In the genomic region with DNA sequence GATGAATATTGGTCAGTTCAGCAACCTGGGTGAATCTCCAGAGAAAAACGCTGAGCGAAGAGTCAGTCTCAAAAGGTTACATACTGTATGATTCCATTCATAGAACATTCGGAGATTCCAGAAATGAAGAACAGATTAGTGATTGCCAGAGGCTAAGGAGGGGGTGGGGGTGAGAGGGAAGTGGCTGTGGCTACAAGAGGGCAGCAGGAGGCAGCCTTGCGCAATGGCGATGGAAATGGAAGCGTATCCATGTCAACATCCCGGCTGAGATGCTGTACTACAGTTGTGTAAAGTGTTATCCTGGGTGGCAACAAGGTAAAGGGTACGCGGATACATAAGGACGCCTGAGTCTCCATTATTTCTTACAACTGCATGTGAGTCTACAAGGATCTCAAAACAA, we compare ENCODE assay signal across 18 cellular contexts. TPM values are rescaled to one million over a fixed set of nuclear protein-coding genes. Genes with fewer than 3 reads are reported as not detected.
A peak's percentile ranks its signal among the peaks of the same experiment; 100 is the strongest.
DNase-seq lines count a peak whose midpoint lies in the region; ATAC-seq and TF ChIP-seq lines count a peak whose summit lies in the region.
"Had no signal": no experiment of that assay in that cellular context is flagged by ENCODE, and none has a peak within 500 bp of the region (broad histone marks: within the 10 kb centered on the region; RNA-seq: fewer than 3 reads in every experiment).

No MANE protein-coding gene starts in this region.

- H3K36me3 ChIP-seq in BE2C = peaks cover 55% of the 10 kb centered on the region
- peaks cover 46 to 95% (median 68%) of the 10 kb centered on the region in 4 donors for H3K36me3 ChIP-seq in esophagus muscularis mucosa
- H3K36me3 ChIP-seq: breast epithelium had no signal

- no peak overlapping the region for H3K4me3 Mint-ChIP-seq in stimulated activated naive B cell treated with anti-CD40 and anti-IgM and Interleukin-4, amounts not matched to agents 10 μg/mL and 1 μg/mL and 100 μg/mL, for 72 hours
- H3K4me3 Mint-ChIP-seq: activated CD4-positive, alpha-beta T cell treated with anti-CD3 and anti-CD28 coated beads, Interleukin-2, amount 10 ng/mL, durations not matched to agents 24 days and 14 days; CD4-positive, CD25-positive, alpha-beta regulatory T cell had no signal

- WGBS in esophagus muscularis mucosa = 86% methylated on average over 10 of the region's 10 CpGs

- H3K27me3 Mint-ChIP-seq in stimulated activated naive B cell treated with anti-CD40 and anti-IgM and Interleukin-4, amounts not matched to agents 10 μg/mL and 1 μg/mL and 100 μg/mL, for 72 hours = no peaks in the 10 kb centered on the region
- H3K27me3 Mint-ChIP-seq: activated CD4-positive, alpha-beta T cell treated with anti-CD3 and anti-CD28 coated beads, Interleukin-2, amount 10 ng/mL, durations not matched to agents 24 days and 14 days; CD4-positive, CD25-positive, alpha-beta regulatory T cell; IgD-negative memory B cell had no signal

- H3K4me3 ChIP-seq in BE2C (ENCODE audit: low read depth, low read length) (no peak overlapping the region), esophagus muscularis mucosa (no peak overlapping the region)
- H3K4me3 ChIP-seq: breast epithelium, lung had no signal

- no peaks in the 10 kb centered on the region for H3K9me3 Mint-ChIP-seq in stimulated activated naive B cell treated with anti-CD40 and anti-IgM and Interleukin-4, amounts not matched to agents 10 μg/mL and 1 μg/mL and 100 μg/mL, for 72 hours
- H3K9me3 Mint-ChIP-seq: activated CD4-positive, alpha-beta T cell treated with anti-CD3 and anti-CD28 coated beads, Interleukin-2, amount 10 ng/mL, durations not matched to agents 24 days and 14 days; IgD-negative memory B cell had no signal

- no peak for ATAC-seq in foreskin keratinocyte
- ATAC-seq in stimulated activated naive B cell treated with anti-CD40 and anti-IgM and Interleukin-4, amounts not matched to agents 10 μg/mL and 1 μg/mL and 100 μg/mL, for 72 hours (replicated peaks) = no peak

- H3K4me1 Mint-ChIP-seq in stimulated activated naive B cell treated with anti-CD40 and anti-IgM and Interleukin-4, amounts not matched to agents 10 μg/mL and 1 μg/mL and 100 μg/mL, for 72 hours = peaks cover 0 to 3% of the 10 kb centered on the region in 2 donors

- H3K27ac Mint-ChIP-seq in stimulated activated naive B cell treated with anti-CD40 and anti-IgM and Interleukin-4, amounts not matched to agents 10 μg/mL and 1 μg/mL and 100 μg/mL, for 72 hours = no peak overlapping the region
- H3K27ac Mint-ChIP-seq: activated CD4-positive, alpha-beta T cell treated with anti-CD3 and anti-CD28 coated beads, Interleukin-2, amount 10 ng/mL, durations not matched to agents 24 days and 14 days had no signal

- TF ChIP-seq EP300 in esophagus muscularis mucosa (IDR thresholded peaks at IDR 0.05) = no peak

- H3K27ac ChIP-seq in foreskin keratinocyte (no peak overlapping the region), esophagus muscularis mucosa (replicated peaks in 1 of 4) (no peak overlapping the region)
- H3K27ac ChIP-seq: breast epithelium had no signal

- DNase-seq in BE2C (peak; percentile 39), EL (peak; percentile 22), RPMI7951 (ENCODE audit: low read depth) (peak; percentile 57), foreskin keratinocyte (no peak), NK-92 (lab: John Stamatoyannopoulos, UW; ENCODE audit: unreplicated experiment) (no peak), esophagus muscularis mucosa (ENCODE audit: extremely low spot score) (no peak)
- no peak for DNase-seq in activated effector memory CD4-positive, alpha-beta T cell treated with Interleukin-2 at 50 U/mL for 16 hours
- DNase-seq in stimulated activated naive B cell treated with anti-CD40 and anti-IgM and Interleukin-4, amounts not matched to agents 10 μg/mL and 1 μg/mL and 100 μg/mL, for 72 hours = no peak
- DNase-seq: activated CD4-positive, alpha-beta T cell treated with anti-CD3 and anti-CD28 coated beads, Interleukin-2, amount 10 ng/mL, durations not matched to agents 24 days and 14 days; activated gamma-delta T cell treated with Interleukin-2 at 50 U/mL for 16 hours; CD4-positive, CD25-positive, alpha-beta regulatory T cell; NCI-H2081 treated with DMSO at 0.1 percent for 48 hours; nucleus accumbens; small intestine had no signal

- H3K4me1 ChIP-seq in BE2C = no peaks in the 10 kb centered on the region
- peaks cover 8% of the 10 kb centered on the region for H3K4me1 ChIP-seq in foreskin keratinocyte
- H3K4me1 ChIP-seq in esophagus muscularis mucosa = no peaks in the 10 kb centered on the region
- H3K4me1 ChIP-seq: breast epithelium had no signal

- no peaks in the 10 kb centered on the region for H3K27me3 ChIP-seq in BE2C
- H3K27me3 ChIP-seq in foreskin keratinocyte = no peaks in the 10 kb centered on the region
- H3K27me3 ChIP-seq in esophagus muscularis mucosa = no peaks in the 10 kb centered on the region
- H3K27me3 ChIP-seq: breast epithelium had no signal

- intact Hi-C loops in esophagus muscularis mucosa (cut with DNase I) = no loop called here

- H3K36me3 Mint-ChIP-seq in stimulated activated naive B cell treated with anti-CD40 and anti-IgM and Interleukin-4, amounts not matched to agents 10 μg/mL and 1 μg/mL and 100 μg/mL, for 72 hours = peaks cover 39 to 64% of the 10 kb centered on the region in 2 donors

- TF ChIP-seq CTCF in BE2C (IDR thresholded peaks at IDR 0.05; ENCODE audit: low read depth, low read length) = peak; percentile 34; the same call in 1 of the 2 replicates
- peak; percentile 24 for TF ChIP-seq CTCF in foreskin keratinocyte (conservative IDR thresholded peaks at IDR 0.05)
- TF ChIP-seq CTCF in esophagus muscularis mucosa (IDR thresholded peaks at IDR 0.05) = no peak

- no peak for TF ChIP-seq POLR2A in esophagus muscularis mucosa (IDR thresholded peaks at IDR 0.05; ENCODE audit: low read depth)

- H3K9me3 ChIP-seq in BE2C = no peaks in the 10 kb centered on the region
- H3K9me3 ChIP-seq in esophagus muscularis mucosa = no peaks in the 10 kb centered on the region
- H3K9me3 ChIP-seq: breast epithelium had no signal

RNA-seq across cellular contexts. Expression of a gene that starts 18.0 kb away (rescaled TPM):
- polyA plus RNA-seq in BE2C (2012; ENCODE audit: insufficient read depth, insufficient read length, low read depth) = 21.3 TPM
- 29.3 and 31.5 TPM in 2 replicates for total RNA-seq in RPMI7951 (2014; rRNA removed; shearing (Covaris generic))
- total RNA-seq in foreskin keratinocyte (39.7 and 59.1 TPM in 2 replicates), esophagus muscularis mucosa (10 to 100 TPM; 12.2 to 18.4 (median 13.3) TPM)
- polyA plus RNA-seq in foreskin keratinocyte = 35.2 and 51.2 TPM in 2 replicates

RNA-seq across cellular contexts. Expression of a gene that starts 18.1 kb away (rescaled TPM):
- polyA plus RNA-seq in BE2C (2012; ENCODE audit: insufficient read depth, insufficient read length, low read depth) = 3.9 TPM
- total RNA-seq in RPMI7951 (2014; rRNA removed; shearing (Covaris generic)) = 2.8 and 2.9 TPM in 2 replicates
- 2.4 and 3.6 TPM in 2 replicates for total RNA-seq in foreskin keratinocyte
- 1.5 and 1.6 TPM in 2 replicates for polyA plus RNA-seq in foreskin keratinocyte
- total RNA-seq in esophagus muscularis mucosa = 1 to 10 TPM; 2.9 to 5.9 (median 3.4) TPM

RNA-seq across cellular contexts. Expression of a gene that starts 23.9 kb away (rescaled TPM):
- polyA plus RNA-seq in BE2C (2012; ENCODE audit: insufficient read depth, insufficient read length, low read depth) = 35.3 TPM
- total RNA-seq in RPMI7951 (2014; rRNA removed; shearing (Covaris generic)) = 20.2 and 30.1 TPM in 2 replicates
- total RNA-seq in foreskin keratinocyte (18.1 and 23.5 TPM in 2 replicates), esophagus muscularis mucosa (10 to 100 TPM; 10.7 to 15.4 (median 14.4) TPM)
- 19.2 and 22.8 TPM in 2 replicates for polyA plus RNA-seq in foreskin keratinocyte

RNA-seq across cellular contexts. Expression of a gene that starts 45.2 kb away (rescaled TPM):
- polyA plus RNA-seq in BE2C (2012; ENCODE audit: insufficient read depth, insufficient read length, low read depth) = not detected
- total RNA-seq in RPMI7951 (2014; rRNA removed; shearing (Covaris generic)) = not detected in 2 replicates
- not detected in 2 replicates for total RNA-seq in foreskin keratinocyte
- not detected in 2 replicates for polyA plus RNA-seq in foreskin keratinocyte
- not detected for total RNA-seq in esophagus muscularis mucosa
- total RNA-seq: activated CD4-positive, alpha-beta T cell treated with anti-CD3 and anti-CD28 coated beads, Interleukin-2, amount 10 ng/mL, durations not matched to agents 24 days and 14 days; breast epithelium; CD4-positive, CD25-positive, alpha-beta regulatory T cell; lung; subcutaneous adipose tissue had no signal
- polyA plus RNA-seq: CD4-positive, CD25-positive, alpha-beta regulatory T cell; IgD-negative memory B cell; lung; small intestine had no signal

Comparison
In these comparisons a context has a peak if more than half of its experiments do, and no peak if none do; other contexts are left out.
1. DNase-seq: peak in BE2C (single experiment), EL (single experiment) and RPMI7951 (single experiment); none in foreskin keratinocyte (0 of 2), activated effector memory CD4-positive, alpha-beta T cell treated with Interleukin-2 at 50 U/mL for 16 hours (single experiment), NK-92 (single experiment), stimulated activated naive B cell treated with anti-CD40 and anti-IgM and Interleukin-4, amounts not matched to agents 10 μg/mL and 1 μg/mL and 100 μg/mL, for 72 hours (single experiment) and esophagus muscularis mucosa (single experiment).
2. CTCF ChIP-seq: peak in BE2C (single experiment) and foreskin keratinocyte (single experiment); none in esophagus muscularis mucosa (0 of 3).